In the genomic region with DNA sequence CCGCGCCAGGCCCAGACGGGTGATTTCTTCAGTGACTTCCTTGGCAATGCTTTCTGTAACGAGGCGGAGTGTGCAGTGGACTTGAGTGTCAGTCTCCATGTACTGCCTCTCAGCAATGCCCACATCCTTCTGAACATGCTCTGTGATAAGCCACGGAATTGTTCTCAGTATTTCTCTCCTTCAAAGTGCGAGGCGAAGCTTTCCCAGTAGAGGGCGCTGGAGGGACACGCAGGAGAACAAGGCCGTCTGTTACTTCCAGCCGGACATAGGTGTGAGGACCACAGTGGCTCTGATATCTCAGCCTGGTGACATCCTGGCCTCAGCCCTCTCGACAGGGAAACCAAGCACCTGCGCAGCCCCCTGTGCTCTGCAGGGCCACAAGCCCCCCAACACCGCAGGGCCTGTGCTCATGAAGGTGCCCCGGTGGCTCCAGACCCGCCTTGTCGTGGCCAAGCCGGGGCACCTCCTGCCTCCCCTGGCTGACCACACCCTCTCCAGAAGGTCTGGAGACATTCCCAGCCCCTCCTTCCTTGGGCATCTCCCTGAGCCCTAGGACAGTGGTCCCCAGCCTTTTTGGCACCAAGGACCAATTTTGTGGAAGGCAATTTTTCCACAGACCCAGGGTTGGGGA, we compare ENCODE assay signal across 8 cellular contexts. TPM values are rescaled to one million over a fixed set of nuclear protein-coding genes. Genes with fewer than 3 reads are reported as not detected.
DNase-seq lines count a peak whose midpoint lies in the region; ATAC-seq and TF ChIP-seq lines count a peak whose summit lies in the region.

No MANE protein-coding gene starts in this region.

- H3K27me3 Mint-ChIP-seq in CD4-positive, CD25-positive, alpha-beta regulatory T cell, result peaks cover 4% of the 10 kb centered on the region
- no peaks in the 10 kb centered on the region for H3K27me3 Mint-ChIP-seq in activated CD8-positive, alpha-beta memory T cell treated with anti-CD3 and anti-CD28 coated beads, Interleukin-2, amount 10 ng/mL, durations not matched to agents 7 days and 5 days
- no peaks in the 10 kb centered on the region for H3K27me3 Mint-ChIP-seq in neural crest cell (ENCODE audit: low read depth)

- no peaks in the 10 kb centered on the region for H3K9me3 ChIP-seq in CD4-positive, CD25-positive, alpha-beta regulatory T cell (ENCODE audit: control insufficient read depth in 2 of 2, low read length in 2 of 2)
- H3K9me3 ChIP-seq in thoracic aorta, result no peaks in the 10 kb centered on the region

- H3K27ac ChIP-seq in CD4-positive, CD25-positive, alpha-beta regulatory T cell (ENCODE audit: insufficient read depth, low read length, poor library complexity, severe bottlenecking), result no peak overlapping the region
- no peak overlapping the region for H3K27ac ChIP-seq in thoracic aorta

- no peak overlapping the region for H3K4me3 ChIP-seq in CD4-positive, CD25-positive, alpha-beta regulatory T cell (ENCODE audit: low read depth, low read length)
- no peak overlapping the region for H3K4me3 ChIP-seq in fibroblast of pulmonary artery (replicated peaks; ENCODE audit: low read depth, low read length)
- H3K4me3 ChIP-seq in thoracic aorta, result no peak overlapping the region

- H3K4me1 ChIP-seq in CD4-positive, CD25-positive, alpha-beta regulatory T cell (ENCODE audit: control insufficient read depth, insufficient read depth, low read length, poor library complexity, severe bottlenecking), result no peaks in the 10 kb centered on the region
- peaks cover 7 to 16% of the 10 kb centered on the region in 2 donors for H3K4me1 ChIP-seq in thoracic aorta (ENCODE audit: control insufficient read depth in 1 of 2, low read depth in 2 of 2)

- ATAC-seq in CD4-positive, CD25-positive, alpha-beta regulatory T cell (ENCODE audit: low read depth in 2 of 2), result no peak
- ATAC-seq in activated CD8-positive, alpha-beta memory T cell treated with anti-CD3 and anti-CD28 coated beads, Interleukin-2, amount 10 ng/mL, durations not matched to agents 7 days and 5 days, result peak; percentile 39
- ATAC-seq in thoracic aorta (ENCODE audit: insufficient number of reproducible peaks, low FRiP score, low read depth) (no peak), GM21528 (IDR thresholded peaks at IDR 0.05; ENCODE audit: low FRiP score, unreplicated experiment) (no peak)

- no peak overlapping the region for H3K27ac Mint-ChIP-seq in CD4-positive, CD25-positive, alpha-beta regulatory T cell
- H3K27ac Mint-ChIP-seq in activated CD8-positive, alpha-beta memory T cell treated with anti-CD3 and anti-CD28 coated beads, Interleukin-2, amount 10 ng/mL, durations not matched to agents 7 days and 5 days, result no peak overlapping the region
- no peak overlapping the region for H3K27ac Mint-ChIP-seq in neural crest cell (ENCODE audit: unreplicated experiment)

- H3K4me3 Mint-ChIP-seq in CD4-positive, CD25-positive, alpha-beta regulatory T cell, result no peak overlapping the region
- H3K4me3 Mint-ChIP-seq in activated CD8-positive, alpha-beta memory T cell treated with anti-CD3 and anti-CD28 coated beads, Interleukin-2, amount 10 ng/mL, durations not matched to agents 7 days and 5 days, result no peak overlapping the region
- no peak overlapping the region for H3K4me3 Mint-ChIP-seq in neural crest cell

- no peaks in the 10 kb centered on the region for H3K36me3 Mint-ChIP-seq in CD4-positive, CD25-positive, alpha-beta regulatory T cell
- H3K36me3 Mint-ChIP-seq in activated CD8-positive, alpha-beta memory T cell treated with anti-CD3 and anti-CD28 coated beads, Interleukin-2, amount 10 ng/mL, durations not matched to agents 7 days and 5 days, result no peaks in the 10 kb centered on the region
- no peaks in the 10 kb centered on the region for H3K36me3 Mint-ChIP-seq in neural crest cell (ENCODE audit: low read depth)

- H3K4me1 Mint-ChIP-seq in CD4-positive, CD25-positive, alpha-beta regulatory T cell, result no peaks in the 10 kb centered on the region
- no peaks in the 10 kb centered on the region for H3K4me1 Mint-ChIP-seq in activated CD8-positive, alpha-beta memory T cell treated with anti-CD3 and anti-CD28 coated beads, Interleukin-2, amount 10 ng/mL, durations not matched to agents 7 days and 5 days
- H3K4me1 Mint-ChIP-seq in neural crest cell, result no peaks in the 10 kb centered on the region

- H3K27me3 ChIP-seq in CD4-positive, CD25-positive, alpha-beta regulatory T cell (ENCODE audit: control insufficient read depth, insufficient read depth, low read length), result no peaks in the 10 kb centered on the region
- no peaks in the 10 kb centered on the region for H3K27me3 ChIP-seq in thoracic aorta (replicated peaks; ENCODE audit: insufficient read depth)

- H3K36me3 ChIP-seq in CD4-positive, CD25-positive, alpha-beta regulatory T cell (ENCODE audit: control insufficient read depth, insufficient read depth, low read length), result no peaks in the 10 kb centered on the region
- H3K36me3 ChIP-seq in thoracic aorta, result no peaks in the 10 kb centered on the region

- DNase-seq in CD4-positive, CD25-positive, alpha-beta regulatory T cell, result peak in 2 of 3 donors; percentile 3 to 61
- DNase-seq in HEK293T (ENCODE audit: extremely low spot score), result peak; percentile 73
- peak; percentile 85 for DNase-seq in NCI-H69 (lab: John Stamatoyannopoulos, UW)
- DNase-seq in activated CD8-positive, alpha-beta memory T cell treated with anti-CD3 and anti-CD28 coated beads, Interleukin-2, amount 10 ng/mL, durations not matched to agents 7 days and 5 days, result peak; percentile 74
- peak; percentile 80 for DNase-seq in fibroblast of pulmonary artery (ENCODE audit: low read depth)
- DNase-seq in neural crest cell (ENCODE audit: low read depth, low spot score), result peak; percentile 88
- peak; percentile 71 for DNase-seq in thoracic aorta (ENCODE audit: low spot score)

- POLR2A ChIA-PET in HEK293T (lab: Yijun Ruan, JAX), result no interaction called here

- CTCF ChIA-PET in HEK293T (lab: Yijun Ruan, JAX), result interaction anchor here (0.7 to 1.5 kb wide), 5 partner anchors 12 to 181 kb away, joined by 3 read pairs; no protein-coding TSS in a partner anchor
- CTCF ChIA-PET in activated CD8-positive, alpha-beta memory T cell treated with anti-CD3 and anti-CD28 coated beads, Interleukin-2, amount 10 ng/mL, durations not matched to agents 7 days and 5 days (lab: Charles Lee), result interaction anchor here (1.0 to 3.4 kb wide), 2 partner anchors 15 to 161 kb away, joined by 6 to 14 read pairs; no protein-coding TSS in a partner anchor

- peaks cover 0 to 3% (median 0%) of the 10 kb centered on the region in 7 donors for H3K9me3 Mint-ChIP-seq in CD4-positive, CD25-positive, alpha-beta regulatory T cell
- H3K9me3 Mint-ChIP-seq in activated CD8-positive, alpha-beta memory T cell treated with anti-CD3 and anti-CD28 coated beads, Interleukin-2, amount 10 ng/mL, durations not matched to agents 7 days and 5 days (ENCODE audit: low read depth), result no peaks in the 10 kb centered on the region
- H3K9me3 Mint-ChIP-seq in neural crest cell, result no peaks in the 10 kb centered on the region

- TF ChIP-seq CTCF in fibroblast of pulmonary artery (IDR thresholded peaks at IDR 0.05; ENCODE audit: low read length, missing control alignments), result peak; percentile 98
- TF ChIP-seq CTCF in neural crest cell (conservative IDR thresholded peaks at IDR 0.05), result peak; percentile 84
- peak; percentile 93 for TF ChIP-seq CTCF in thoracic aorta (IDR thresholded peaks at IDR 0.05)

TF ChIP-seq in HEK293T, 16 proteins besides CTCF, POLR2A, EP300 and RAD21:
- TF ChIP-seq HDGF (IDR thresholded peaks at IDR 0.05; ENCODE audit: borderline replicate concordance) (no peak), SUZ12 (IDR thresholded peaks at IDR 0.05) (no peak), SP1 (IDR thresholded peaks at IDR 0.05) (no peak), FOXA1 (IDR thresholded peaks at IDR 0.05) (no peak), NFRKB (IDR thresholded peaks at IDR 0.05) (no peak), L3MBTL2 (conservative IDR thresholded peaks at IDR 0.05) (no peak), CTBP1 (IDR thresholded peaks at IDR 0.05; ENCODE audit: borderline replicate concordance) (no peak), ELF4 (IDR thresholded peaks at IDR 0.05) (no peak), BHLHE40 (IDR thresholded peaks at IDR 0.05; ENCODE audit: borderline replicate concordance) (no peak), ZNF384 (IDR thresholded peaks at IDR 0.05) (no peak), TARDBP (IDR thresholded peaks at IDR 0.05) (no peak), LEF1 (IDR thresholded peaks at IDR 0.05; ENCODE audit: borderline replicate concordance) (no peak), FOXM1 (IDR thresholded peaks at IDR 0.05; ENCODE audit: borderline replicate concordance) (no peak), PKNOX1 (IDR thresholded peaks at IDR 0.05) (no peak), FOXK2 (IDR thresholded peaks at IDR 0.05) (no peak)
TF ChIP-seq in HEK293T: peak in this region for 0.

RNA-seq across cellular contexts. Expression of gene BACE2, which starts 46.1 kb away (rescaled TPM):
- 2.5 TPM for total RNA-seq in CD4-positive, CD25-positive, alpha-beta regulatory T cell
- 1 to 10 TPM in 2 of 4 donors, under 1 TPM in 2; 0.70 to 1.5 (median 0.99) TPM for polyA plus RNA-seq in CD4-positive, CD25-positive, alpha-beta regulatory T cell
- 1 to 10 TPM in 1 of 2 experiments, under 1 TPM in 1; 0.79 to 2.4 TPM for total RNA-seq in activated CD8-positive, alpha-beta memory T cell treated with anti-CD3 and anti-CD28 coated beads, Interleukin-2, amount 10 ng/mL, durations not matched to agents 7 days and 5 days
- total RNA-seq in neural crest cell (16.9 and 17.4 TPM in 2 replicates), thoracic aorta (100 to 1,000 TPM in 1 of 2 donors, 10 to 100 TPM in 1; 71.9 to 129 TPM)

Comparison
In these comparisons a context has a peak if more than half of its experiments do, and no peak if none do; other contexts are left out.
1. DNase-seq: peak in every context shown above with its lines; median percentile 88 in neural crest cell; 85 in NCI-H69; 80 in fibroblast of pulmonary artery; 74 in activated CD8-positive, alpha-beta memory T cell treated with anti-CD3 and anti-CD28 coated beads, Interleukin-2, amount 10 ng/mL, durations not matched to agents 7 days and 5 days; 73 in HEK293T; 71 in thoracic aorta; 32 in CD4-positive, CD25-positive, alpha-beta regulatory T cell.